22 cellular contexts compared by ENCODE assay signal in the genomic region with DNA sequence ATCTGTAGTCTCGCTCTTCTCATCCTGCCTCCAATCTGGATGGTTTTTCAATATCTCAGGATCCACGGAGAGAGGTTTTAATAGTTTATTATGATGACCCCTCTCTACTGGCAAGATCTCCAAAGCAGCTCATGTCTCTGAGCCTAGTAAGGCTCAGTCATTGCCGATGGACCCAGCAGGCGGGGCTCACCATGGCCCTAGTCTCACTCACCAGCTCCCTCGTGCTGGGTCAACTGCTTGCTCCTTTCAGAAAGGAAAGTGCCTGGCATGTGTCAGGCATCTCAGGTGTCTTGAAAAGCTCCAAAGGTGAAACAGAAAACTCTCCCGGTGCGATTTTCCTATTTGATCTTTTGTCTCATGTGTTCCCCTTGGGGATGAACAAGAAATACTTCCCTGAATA.
DNase-seq lines count a peak whose midpoint lies in the region; ATAC-seq and TF ChIP-seq lines count a peak whose summit lies in the region.
"Had no signal": no experiment of that assay in that cellular context is flagged by ENCODE, and none has a peak within 500 bp of the region (broad histone marks: within the 10 kb centered on the region; RNA-seq: fewer than 3 reads in every experiment).

No MANE protein-coding gene starts in this region.

- no peaks in the 10 kb centered on the region for H3K79me2 ChIP-seq in GM23338 (replicated peaks; ENCODE audit: insufficient read depth)

- no peak overlapping the region for H3K4me3 Mint-ChIP-seq in GM23338
- no peak overlapping the region for H3K4me3 Mint-ChIP-seq in chondrocyte (ENCODE audit: unreplicated experiment)
- no peak overlapping the region for H3K4me3 Mint-ChIP-seq in nephron progenitor cell
- no peak overlapping the region for H3K4me3 Mint-ChIP-seq in stimulated activated effector memory CD8-positive, alpha-beta T cell treated with anti-CD3 and anti-CD28 coated beads, Interleukin-12 subunit alpha, Interleukin-12 subunit beta, amount 100 ng/mL, for 72 hours
- H3K4me3 Mint-ChIP-seq: CD4-positive, alpha-beta T cell; H9 had no signal

- TF ChIP-seq CTCF in GM23338 (conservative IDR thresholded peaks at IDR 0.05; ENCODE audit: low read depth in 2 of 2) (no peak), chondrocyte (IDR thresholded peaks at IDR 0.05) (no peak), nephron progenitor cell (IDR thresholded peaks at IDR 0.05) (no peak)

- H3K27ac Mint-ChIP-seq in GM23338 (no peak overlapping the region), chondrocyte (ENCODE audit: unreplicated experiment) (no peak overlapping the region), nephron progenitor cell (peak overlapping the region; percentile 22)
- peak overlapping the region; percentile 48 for H3K27ac Mint-ChIP-seq in stimulated activated effector memory CD8-positive, alpha-beta T cell treated with anti-CD3 and anti-CD28 coated beads, Interleukin-12 subunit alpha, Interleukin-12 subunit beta, amount 100 ng/mL, for 72 hours
- H3K27ac Mint-ChIP-seq: CD4-positive, alpha-beta T cell had no signal

- H3K36me3 ChIP-seq in GM23338 (ENCODE audit: insufficient read depth), result no peaks in the 10 kb centered on the region

- H3F3A ChIP-seq in GM23338 (replicated peaks; ENCODE audit: low read depth), result no peaks in the 10 kb centered on the region

- H3K27me3 ChIP-seq in GM23338 (ENCODE audit: insufficient read depth), result no peaks in the 10 kb centered on the region
- H3K27me3 ChIP-seq: BLaER1 treated with 17β-estradiol and CSF1 and Interleukin-3, amounts not matched to agents 10 nM and 100 nM had no signal

- DNase-seq in GM23338 (ENCODE audit: low spot score) (no peak), chondrocyte (ENCODE audit: low spot score) (peak; percentile 58), nephron progenitor cell (no peak), LoVo (ENCODE audit: low spot score) (no peak)
- no peak for DNase-seq in stimulated activated effector memory CD8-positive, alpha-beta T cell treated with anti-CD3 and anti-CD28 coated beads, Interleukin-12 subunit alpha, Interleukin-12 subunit beta, amount 100 ng/mL, for 72 hours (ENCODE audit: low spot score in 2 of 2)
- DNase-seq in stimulated activated CD4-positive, alpha-beta T cell treated with anti-CD3 and anti-CD28 coated beads, Interleukin-1b, Interleukin-23, amount 100 ng/mL, for 48 hours, result no peak
- DNase-seq: AML-193; CD4-positive, alpha-beta T cell; H9; Kasumi-1; MV-4-11; NCI-H1105; NCI-H1436 treated with DMSO at 0.1 percent for 48 hours; NCI-H187 treated with DMSO at 0.1 percent for 48 hours; NCI-H2227 treated with DMSO at 0.1 percent for 48 hours; NCI-H526 treated with DMSO at 0.1 percent for 48 hours; SHP77 had no signal

- peaks cover 9% of the 10 kb centered on the region for H3K27me3 Mint-ChIP-seq in GM23338 (ENCODE audit: insufficient read depth, low read depth, poor library complexity)
- no peaks in the 10 kb centered on the region for H3K27me3 Mint-ChIP-seq in chondrocyte (ENCODE audit: low read depth)
- peaks cover 4% of the 10 kb centered on the region for H3K27me3 Mint-ChIP-seq in nephron progenitor cell (ENCODE audit: low read depth, poor library complexity)
- H3K27me3 Mint-ChIP-seq: CD4-positive, alpha-beta T cell had no signal

- H3K4me2 ChIP-seq in GM23338, result no peak overlapping the region
- H3K4me2 ChIP-seq: A549; BLaER1 treated with 17β-estradiol and CSF1 and Interleukin-3, amounts not matched to agents 10 nM and 100 nM had no signal

- no peaks in the 10 kb centered on the region for H3K9me2 ChIP-seq in GM23338 (ENCODE audit: insufficient read depth)

- H3K4me3 ChIP-seq in GM23338, result no peak overlapping the region
- H3K4me3 ChIP-seq: A549; BLaER1 treated with 17β-estradiol and CSF1 and Interleukin-3, amounts not matched to agents 10 nM and 100 nM; K562 had no signal

- no peaks in the 10 kb centered on the region for H3K36me3 Mint-ChIP-seq in GM23338 (ENCODE audit: low read depth)
- peaks cover 3% of the 10 kb centered on the region for H3K36me3 Mint-ChIP-seq in chondrocyte (ENCODE audit: low read depth)
- H3K36me3 Mint-ChIP-seq in nephron progenitor cell (ENCODE audit: low read depth), result peaks cover 5% of the 10 kb centered on the region
- H3K36me3 Mint-ChIP-seq in stimulated activated effector memory CD8-positive, alpha-beta T cell treated with anti-CD3 and anti-CD28 coated beads, Interleukin-12 subunit alpha, Interleukin-12 subunit beta, amount 100 ng/mL, for 72 hours, result no peaks in the 10 kb centered on the region

- H4K20me1 ChIP-seq in GM23338 (replicated peaks; ENCODE audit: insufficient read depth), result no peaks in the 10 kb centered on the region; the same call in 1 of the 2 replicates
- H4K20me1 ChIP-seq: BLaER1 treated with 17β-estradiol and CSF1 and Interleukin-3, amounts not matched to agents 10 nM and 100 nM had no signal

- peaks cover 4% of the 10 kb centered on the region for H3K4me1 ChIP-seq in GM23338 (ENCODE audit: insufficient read depth)
- H3K4me1 ChIP-seq: A549 had no signal

- ATAC-seq in GM23338 (peak; percentile 34), GM18517 (IDR thresholded peaks at IDR 0.05; ENCODE audit: unreplicated experiment) (no peak)
- ATAC-seq in stimulated activated effector memory CD8-positive, alpha-beta T cell treated with anti-CD3 and anti-CD28 coated beads, Interleukin-12 subunit alpha, Interleukin-12 subunit beta, amount 100 ng/mL, for 72 hours, result no peak
- ATAC-seq: A549, K562 had no signal

- H3K9me3 Mint-ChIP-seq in GM23338 (no peaks in the 10 kb centered on the region), chondrocyte (ENCODE audit: low read depth) (no peaks in the 10 kb centered on the region), nephron progenitor cell (no peaks in the 10 kb centered on the region)
- no peaks in the 10 kb centered on the region for H3K9me3 Mint-ChIP-seq in stimulated activated effector memory CD8-positive, alpha-beta T cell treated with anti-CD3 and anti-CD28 coated beads, Interleukin-12 subunit alpha, Interleukin-12 subunit beta, amount 100 ng/mL, for 72 hours
- H3K9me3 Mint-ChIP-seq: CD4-positive, alpha-beta T cell; H9 had no signal

- H2AFZ ChIP-seq in GM23338, result no peak overlapping the region

- peaks cover 34% of the 10 kb centered on the region for H3K4me1 Mint-ChIP-seq in GM23338
- H3K4me1 Mint-ChIP-seq in chondrocyte (ENCODE audit: low read depth), result no peaks in the 10 kb centered on the region
- H3K4me1 Mint-ChIP-seq in nephron progenitor cell, result peaks cover 39% of the 10 kb centered on the region
- no peaks in the 10 kb centered on the region for H3K4me1 Mint-ChIP-seq in stimulated activated effector memory CD8-positive, alpha-beta T cell treated with anti-CD3 and anti-CD28 coated beads, Interleukin-12 subunit alpha, Interleukin-12 subunit beta, amount 100 ng/mL, for 72 hours

- H3K27ac ChIP-seq in GM23338 (ENCODE audit: low read depth), result no peak overlapping the region
- H3K27ac ChIP-seq: A549; BLaER1 treated with 17β-estradiol and CSF1 and Interleukin-3, amounts not matched to agents 10 nM and 100 nM; RWPE1 had no signal

TF ChIP-seq in GM23338, 12 proteins besides CTCF, POLR2A, EP300 and RAD21 (continues in another document):
- no peak for TF ChIP-seq EZH2 (IDR thresholded peaks at IDR 0.05; ENCODE audit: low read depth, unreplicated experiment)
- no peak for TF ChIP-seq NANOG (IDR thresholded peaks at IDR 0.05; ENCODE audit: borderline replicate concordance)
- TF ChIP-seq, protein P1, sequence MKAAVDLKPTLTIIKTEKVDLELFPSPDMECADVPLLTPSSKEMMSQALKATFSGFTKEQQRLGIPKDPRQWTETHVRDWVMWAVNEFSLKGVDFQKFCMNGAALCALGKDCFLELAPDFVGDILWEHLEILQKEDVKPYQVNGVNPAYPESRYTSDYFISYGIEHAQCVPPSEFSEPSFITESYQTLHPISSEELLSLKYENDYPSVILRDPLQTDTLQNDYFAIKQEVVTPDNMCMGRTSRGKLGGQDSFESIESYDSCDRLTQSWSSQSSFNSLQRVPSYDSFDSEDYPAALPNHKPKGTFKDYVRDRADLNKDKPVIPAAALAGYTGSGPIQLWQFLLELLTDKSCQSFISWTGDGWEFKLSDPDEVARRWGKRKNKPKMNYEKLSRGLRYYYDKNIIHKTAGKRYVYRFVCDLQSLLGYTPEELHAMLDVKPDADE (IDR thresholded peaks at IDR 0.05), result no peak
- TF ChIP-seq ZNF114 (CRISPR knock-in tag; IDR thresholded peaks at IDR 0.05), result no peak
- no peak for TF ChIP-seq CREB1 (CRISPR knock-in tag; IDR thresholded peaks at IDR 0.05; ENCODE audit: low read depth)
- no peak for TF ChIP-seq EZH2phosphoT487 (IDR thresholded peaks at IDR 0.05; ENCODE audit: unreplicated experiment)
- TF ChIP-seq JUNB (IDR thresholded peaks at IDR 0.05; ENCODE audit: unreplicated experiment), result no peak

Comparison
In these comparisons a context has a peak if more than half of its experiments do, and no peak if none do; other contexts are left out.
1. H3K27ac Mint-ChIP-seq: peak in nephron progenitor cell (single experiment) and stimulated activated effector memory CD8-positive, alpha-beta T cell treated with anti-CD3 and anti-CD28 coated beads, Interleukin-12 subunit alpha, Interleukin-12 subunit beta, amount 100 ng/mL, for 72 hours (single experiment); none in GM23338 (single experiment) and chondrocyte (single experiment).